12 cellular contexts compared by ENCODE assay signal in the genomic region with DNA sequence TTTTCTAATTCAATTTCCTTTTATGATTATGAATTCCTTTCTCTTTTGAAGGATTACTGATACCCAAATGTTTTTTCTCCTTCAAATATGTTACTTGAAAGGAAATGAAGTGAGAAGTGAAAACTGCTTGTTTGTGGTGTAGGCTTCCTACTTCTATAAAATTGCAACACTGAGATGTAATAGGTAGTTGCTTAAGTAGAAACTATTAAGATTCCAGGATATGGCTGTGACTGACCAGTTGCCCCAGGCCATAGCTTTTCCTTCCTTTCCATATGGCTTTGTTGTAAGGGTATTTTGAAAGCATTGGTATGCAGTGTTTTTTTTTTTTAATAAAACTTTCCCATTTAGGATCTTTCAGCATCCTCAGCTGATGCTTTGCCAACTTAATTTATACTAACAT. TPM values are rescaled to one million over a fixed set of nuclear protein-coding genes. Genes with fewer than 3 reads are reported as not detected.
DNase-seq lines count a peak whose midpoint lies in the region; ATAC-seq, FAIRE-seq and TF ChIP-seq lines count a peak whose summit lies in the region.
"Had no signal": no experiment of that assay in that cellular context is flagged by ENCODE, and none has a peak within 500 bp of the region (broad histone marks: within the 10 kb centered on the region; RNA-seq: fewer than 3 reads in every experiment).

No MANE protein-coding gene starts in this region.

- no peak for FAIRE-seq in endothelial cell of umbilical vein (lab: Jason Lieb, UNC)
- FAIRE-seq: H1 had no signal

- intact Hi-C loops in endothelial cell of umbilical vein (cut with micrococcal nuclease): loop anchor here (2.0 kb wide), 1 partner anchor 27 kb away; no protein-coding TSS in a partner anchor

- TF ChIP-seq POLR2A in NB4 (IDR thresholded peaks at IDR 0.05; ENCODE audit: extremely low read depth, insufficient read length): no peak
- no peak for TF ChIP-seq POLR2A in endothelial cell of umbilical vein (IDR thresholded peaks at IDR 0.05; ENCODE audit: low read depth, low read length)

- H4K20me1 ChIP-seq in endothelial cell of umbilical vein (replicated peaks; ENCODE audit: control insufficient read depth, extremely low read depth, insufficient read depth, low read length): no peaks in the 10 kb centered on the region

- no peaks in the 10 kb centered on the region for H3K9me3 ChIP-seq in endothelial cell of umbilical vein (replicated peaks; ENCODE audit: control insufficient read depth, insufficient read depth, low read length)
- H3K9me3 ChIP-seq: heart right ventricle had no signal

- peak overlapping the region; percentile 71 for H3K4me2 ChIP-seq in endothelial cell of umbilical vein (ENCODE audit: insufficient read depth, low read length)
- H3K4me2 ChIP-seq: neural progenitor cell had no signal

- no peaks in the 10 kb centered on the region for H3K9me1 ChIP-seq in endothelial cell of umbilical vein (replicated peaks; ENCODE audit: control insufficient read depth, extremely low read depth, insufficient read depth, low read length)

- H2AFZ ChIP-seq in endothelial cell of umbilical vein (ENCODE audit: low read depth, low read length): no peak overlapping the region
- H2AFZ ChIP-seq: neural progenitor cell had no signal

- DNase-seq in NB4 (ENCODE audit: low read depth) (peak; percentile 67), endothelial cell of umbilical vein (ENCODE audit: low read depth, low spot score) (peak; percentile 78), renal cortical epithelial cell (ENCODE audit: low read depth) (peak; percentile 93), NCI-H1930 (lab: John Stamatoyannopoulos, UW) (no peak)
- DNase-seq in activated CD4-positive, alpha-beta T cell treated with anti-CD3 and anti-CD28 coated beads for 1 hour: no peak
- DNase-seq: activated CD4-positive, alpha-beta T cell treated with anti-CD3 and anti-CD28 coated beads for 4 hours; activated naive CD8-positive, alpha-beta T cell treated with anti-CD3 and anti-CD28 coated beads, Interleukin-2, amount 50 U/mL, for 24 hours; heart right ventricle had no signal

- no peak overlapping the region for H3K27ac ChIP-seq in endothelial cell of umbilical vein (ENCODE audit: insufficient read depth, low read depth, low read length)
- H3K27ac ChIP-seq: neural progenitor cell had no signal

- no peaks in the 10 kb centered on the region for H3K27me3 ChIP-seq in endothelial cell of umbilical vein (ENCODE audit: control insufficient read depth in 2 of 2, insufficient read depth in 2 of 2, low read length in 2 of 2)
- H3K27me3 ChIP-seq: heart right ventricle, neural progenitor cell had no signal

- peak; percentile 57 for ATAC-seq in GM21529 (IDR thresholded peaks at IDR 0.05; ENCODE audit: unreplicated experiment)
- ATAC-seq in GM21381 (IDR thresholded peaks at IDR 0.05; ENCODE audit: unreplicated experiment): no peak
- ATAC-seq: activated naive CD8-positive, alpha-beta T cell treated with anti-CD3 and anti-CD28 coated beads, Interleukin-2, amount 50 U/mL, for 24 hours had no signal

- TF ChIP-seq CTCF in NB4 (IDR thresholded peaks at IDR 0.05; ENCODE audit: low read depth, low read length) (no peak), endothelial cell of umbilical vein (IDR thresholded peaks at IDR 0.05; ENCODE audit: extremely low read depth in 1 of 2, insufficient read depth in 1 of 2, low read depth in 1 of 2, low read length in 2 of 2) (no peak)

- no peak overlapping the region for H3K4me3 ChIP-seq in NB4 (ENCODE audit: low read depth, low read length)
- H3K4me3 ChIP-seq in endothelial cell of umbilical vein (replicated peaks in 1 of 3; ENCODE audit: insufficient read depth in 1 of 3, low read depth in 1 of 3, low read length in 3 of 3): no peak overlapping the region
- H3K4me3 ChIP-seq: heart right ventricle, neural progenitor cell had no signal

- H3K4me1 ChIP-seq in endothelial cell of umbilical vein (ENCODE audit: control insufficient read depth, extremely low read depth, insufficient read depth, low read length): peaks cover 16% of the 10 kb centered on the region

- dilution Hi-C loops in endothelial cell of umbilical vein (cut with MboI; ENCODE audit: extremely low pct_ligation_motif_present, low sequenced_read_pairs): no loop called here

- POLR2A ChIA-PET in endothelial cell of umbilical vein (lab: Charles Lee): interaction anchor here (0.9 kb wide), 1 partner anchor 41 kb away, joined by 3 read pairs; no protein-coding TSS in a partner anchor

- H3K36me3 ChIP-seq in endothelial cell of umbilical vein (ENCODE audit: control insufficient read depth in 2 of 2, extremely low read depth in 1 of 2, insufficient read depth in 2 of 2, low read length in 2 of 2): no peaks in the 10 kb centered on the region

- H3K79me2 ChIP-seq in endothelial cell of umbilical vein (ENCODE audit: control insufficient read depth, insufficient read depth, low read length): peaks cover 38% of the 10 kb centered on the region

- peak overlapping the region; percentile 51 for H3K9ac ChIP-seq in endothelial cell of umbilical vein (replicated peaks; ENCODE audit: extremely low read depth, insufficient read depth, low read length)
- H3K9ac ChIP-seq: neural progenitor cell had no signal

- CTCF ChIA-PET in endothelial cell of umbilical vein (lab: Charles Lee): interaction anchor here (0.7 to 1.3 kb wide), 2 partner anchors 13 to 28 kb away, joined by 3 to 4 read pairs; a partner anchor contains a TSS

- BruUV-seq in endothelial cell of umbilical vein (replicated peaks; lab: Mats Ljungman, UMichigan): no TSS peak

TF ChIP-seq in endothelial cell of umbilical vein, 7 proteins besides CTCF, POLR2A, EP300 and RAD21:
- TF ChIP-seq GATA2 (IDR thresholded peaks at IDR 0.05; ENCODE audit: insufficient read depth, insufficient read length, low read depth, low read length) (no peak), EZH2 (IDR thresholded peaks at IDR 0.05; ENCODE audit: borderline replicate concordance, low read depth, low read length, severe bottlenecking) (no peak), MYC (IDR thresholded peaks at IDR 0.05; ENCODE audit: low read depth, low read length) (no peak), JUN (IDR thresholded peaks at IDR 0.05; ENCODE audit: borderline replicate concordance, insufficient read depth, insufficient read length, low read depth) (no peak), POLR2AphosphoS5 (IDR thresholded peaks at IDR 0.05; ENCODE audit: insufficient read depth, low read depth, low read length) (no peak), FOS (IDR thresholded peaks at IDR 0.05; ENCODE audit: borderline replicate concordance, insufficient read depth, low read length) (no peak)
- TF ChIP-seq, protein P1, sequence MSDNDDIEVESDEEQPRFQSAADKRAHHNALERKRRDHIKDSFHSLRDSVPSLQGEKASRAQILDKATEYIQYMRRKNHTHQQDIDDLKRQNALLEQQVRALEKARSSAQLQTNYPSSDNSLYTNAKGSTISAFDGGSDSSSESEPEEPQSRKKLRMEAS (IDR thresholded peaks at IDR 0.05; ENCODE audit: insufficient read depth, insufficient read length): no peak

RNA-seq across cellular contexts. Expression of a gene that starts 28.5 kb away (rescaled TPM):
- total RNA-seq in endothelial cell of umbilical vein: 64.0 and 71.7 TPM in 2 replicates
- polyA plus RNA-seq in endothelial cell of umbilical vein: 9.7 and 14.3 TPM in 2 replicates
- polyA plus RNA-seq in endothelial cell of umbilical vein (2011; cell fraction: cytosol; rRNA removed): 16.1 TPM in 2 replicates
- polyA plus RNA-seq in endothelial cell of umbilical vein (2011; cell fraction: nucleus; rRNA removed): 49.7 and 58.3 TPM in 2 replicates
- 25.0 and 35.3 TPM in 2 replicates for polyA plus RNA-seq in endothelial cell of umbilical vein (2012)
- 52.7 and 73.9 TPM in 2 replicates for polyA minus RNA-seq in endothelial cell of umbilical vein
- polyA minus RNA-seq in endothelial cell of umbilical vein (2011; cell fraction: cytosol; rRNA and poly(A)+ RNA removed): 30.5 TPM
- polyA minus RNA-seq in endothelial cell of umbilical vein (2011; cell fraction: nucleus; rRNA and poly(A)+ RNA removed): 107 and 120 TPM in 2 replicates
- 48.4 and 77.5 TPM in 2 replicates for total RNA-seq in renal cortical epithelial cell

Comparison
In these comparisons a context has a peak if more than half of its experiments do, and no peak if none do; other contexts are left out.
1. DNase-seq: peak in NB4 (single experiment), endothelial cell of umbilical vein (single experiment) and renal cortical epithelial cell (single experiment); none in NCI-H1930 (0 of 2) and activated CD4-positive, alpha-beta T cell treated with anti-CD3 and anti-CD28 coated beads for 1 hour (single experiment).